ENCODE assay signal across 8 cellular contexts in genomic region chr4:4386296-4386735, GRCh38. TPM values are rescaled to one million over a fixed set of nuclear protein-coding genes. Genes with fewer than 3 reads are reported as not detected.
DNase-seq lines count a peak whose midpoint lies in the region; ATAC-seq and TF ChIP-seq lines count a peak whose summit lies in the region.

No MANE protein-coding gene starts in this region.

- H3K4me3 Mint-ChIP-seq in Calu3 (ENCODE audit: low read depth, unreplicated experiment) (peak overlapping the region; percentile 55), memory B cell (peak overlapping the region; percentile 64)

- H3K36me3 Mint-ChIP-seq in Calu3 (ENCODE audit: insufficient read depth, unreplicated experiment) (peaks cover 5% of the 10 kb centered on the region), memory B cell (no peaks in the 10 kb centered on the region)

- no peaks in the 10 kb centered on the region for H3K9me3 ChIP-seq in thoracic aorta

- intact Hi-C loops in Calu3 (cut with micrococcal nuclease; ENCODE audit: unreplicated experiment), result no loop called here

- no peak for TF ChIP-seq CTCF in Calu3 (IDR thresholded peaks at IDR 0.05; ENCODE audit: unreplicated experiment)
- no peak for TF ChIP-seq CTCF in thoracic aorta (IDR thresholded peaks at IDR 0.05)

- peaks cover 6 to 24% of the 10 kb centered on the region in 2 donors for H3K4me1 ChIP-seq in thoracic aorta (ENCODE audit: control insufficient read depth in 1 of 2, low read depth in 2 of 2)

- ATAC-seq in memory B cell (ENCODE audit: low read depth) (no peak), thoracic aorta (ENCODE audit: insufficient number of reproducible peaks, low FRiP score, low read depth) (no peak), HG03521 (IDR thresholded peaks at IDR 0.05; ENCODE audit: unreplicated experiment) (no peak), GM18520 (IDR thresholded peaks at IDR 0.05; ENCODE audit: unreplicated experiment) (no peak)

- no peak overlapping the region for H3K27ac ChIP-seq in thoracic aorta

- H3K27me3 ChIP-seq in thoracic aorta (replicated peaks; ENCODE audit: insufficient read depth), result no peaks in the 10 kb centered on the region

- DNase-seq in Calu3 (no peak), NCI-H226 (peak; percentile 38), astrocyte of the hippocampus (ENCODE audit: low read depth, low spot score) (peak; percentile 48), memory B cell (ENCODE audit: low spot score in 2 of 2) (no peak), thoracic aorta (ENCODE audit: low spot score) (no peak), hepatic stellate cell (ENCODE audit: low spot score) (no peak)

- H3K36me3 ChIP-seq in thoracic aorta, result no peaks in the 10 kb centered on the region

- CTCF ChIA-PET in Calu3 (lab: Charles Lee), result no interaction called here

- peaks cover 83% of the 10 kb centered on the region for H3K27me3 Mint-ChIP-seq in Calu3 (ENCODE audit: unreplicated experiment)
- peaks cover 35% of the 10 kb centered on the region for H3K27me3 Mint-ChIP-seq in memory B cell

- BruUV-seq in Calu3 (replicated peaks; lab: Mats Ljungman, UMichigan), result no TSS peak

- peak overlapping the region; percentile 63 for H3K4me3 ChIP-seq in thoracic aorta

- H3K27ac Mint-ChIP-seq in Calu3 (ENCODE audit: unreplicated experiment) (no peak overlapping the region), memory B cell (no peak overlapping the region)

- H3K9me3 Mint-ChIP-seq in Calu3 (ENCODE audit: low read depth, unreplicated experiment) (no peaks in the 10 kb centered on the region), memory B cell (no peaks in the 10 kb centered on the region)

- H3K4me1 Mint-ChIP-seq in Calu3 (ENCODE audit: low read depth, unreplicated experiment) (no peaks in the 10 kb centered on the region), memory B cell (peaks cover 9% of the 10 kb centered on the region)

RNA-seq across cellular contexts. Expression of gene NSG1, which starts 0.6 kb away (rescaled TPM):
- not detected in 2 replicates for total RNA-seq in Calu3 (2022)
- total RNA-seq in thoracic aorta, result under 1 TPM; 0.27 to 0.56 TPM

Comparison
In these comparisons a context has a peak if more than half of its experiments do, and no peak if none do; other contexts are left out.
1. DNase-seq: peak in NCI-H226 (single experiment) and astrocyte of the hippocampus (single experiment); none in Calu3 (single experiment), memory B cell (0 of 2), thoracic aorta (single experiment) and hepatic stellate cell (single experiment).